14 cellular contexts compared by ENCODE assay signal in genomic region chr2:240919786-240920782, GRCh38. TPM values are rescaled to one million over a fixed set of nuclear protein-coding genes. Genes with fewer than 3 reads are reported as not detected.
DNase-seq lines count a peak whose midpoint lies in the region; ATAC-seq and TF ChIP-seq lines count a peak whose summit lies in the region.
"Had no signal": no experiment of that assay in that cellular context is flagged by ENCODE, and none has a peak within 500 bp of the region (broad histone marks: within the 10 kb centered on the region; RNA-seq: fewer than 3 reads in every experiment).

No MANE protein-coding gene starts in this region.

- no peak overlapping the region for H3K4me3 ChIP-seq in adrenal gland
- no peak overlapping the region for H3K4me3 ChIP-seq in right lobe of liver
- no peak overlapping the region for H3K4me3 ChIP-seq in testis
- H3K4me3 ChIP-seq: A549, smooth muscle cell had no signal

- intact Hi-C loops in activated CD4-positive, alpha-beta T cell treated with anti-CD3 and anti-CD28 coated beads for 36 hours (cut with DNase I, micrococcal nuclease): no loop called here
- intact Hi-C loops in adrenal gland (cut with DNase I) (no loop called here), right lobe of liver (cut with DNase I) (loop anchor here in 1 of 2 donors (10.0 kb wide), 1 partner anchor 75 kb away; the partner anchor contains the start of gene SNED1), testis (cut with DNase I; ENCODE audit: low total_unique reads) (loop anchor here (10.0 kb wide), 1 partner anchor 75 kb away; the partner anchor contains the start of gene SNED1)

- WGBS in adrenal gland, 4 donors: 91 to 96% (median 93%) methylated on average over 15 to 31 of the region's 31 CpGs
- 100% methylated on average over 1 of the region's 31 CpGs for WGBS in right lobe of liver (ENCODE audit: insufficient coverage, low coverage, low lambda C conversion rate, missing lambda C conversion rate)
- WGBS in testis, 2 donors: 94 to 97% methylated on average over 16 to 31 of the region's 31 CpGs

- H3K36me3 Mint-ChIP-seq in activated CD4-positive, alpha-beta T cell treated with anti-CD3 and anti-CD28 coated beads for 36 hours (ENCODE audit: low read depth): no peaks in the 10 kb centered on the region

- H3K9me3 Mint-ChIP-seq in activated CD4-positive, alpha-beta T cell treated with anti-CD3 and anti-CD28 coated beads for 36 hours (ENCODE audit: low read depth): no peaks in the 10 kb centered on the region
- H3K9me3 Mint-ChIP-seq: central memory CD8-positive, alpha-beta T cell had no signal

- H3K27ac ChIP-seq in adrenal gland (no peak overlapping the region), right lobe of liver (no peak overlapping the region), testis (no peak overlapping the region)
- H3K27ac ChIP-seq: foreskin keratinocyte had no signal

- no peaks in the 10 kb centered on the region for H3K9me3 ChIP-seq in adrenal gland (replicated peaks in 1 of 3)
- H3K9me3 ChIP-seq in right lobe of liver: no peaks in the 10 kb centered on the region
- H3K9me3 ChIP-seq in testis: no peaks in the 10 kb centered on the region
- H3K9me3 ChIP-seq: A549 had no signal

- no peak overlapping the region for H3K27ac Mint-ChIP-seq in activated CD4-positive, alpha-beta T cell treated with anti-CD3 and anti-CD28 coated beads for 36 hours

- no peak for ATAC-seq in activated CD4-positive, alpha-beta T cell treated with anti-CD3 and anti-CD28 coated beads for 36 hours
- no peak for ATAC-seq in right lobe of liver
- no peak for ATAC-seq in HG02571 (IDR thresholded peaks at IDR 0.05; ENCODE audit: unreplicated experiment)
- ATAC-seq in GM21515 (IDR thresholded peaks at IDR 0.05; ENCODE audit: unreplicated experiment): no peak

- H3K4me1 Mint-ChIP-seq in activated CD4-positive, alpha-beta T cell treated with anti-CD3 and anti-CD28 coated beads for 36 hours: no peaks in the 10 kb centered on the region
- H3K4me1 Mint-ChIP-seq: central memory CD8-positive, alpha-beta T cell had no signal

- H3K27me3 Mint-ChIP-seq in activated CD4-positive, alpha-beta T cell treated with anti-CD3 and anti-CD28 coated beads for 36 hours: peaks cover 8% of the 10 kb centered on the region
- H3K27me3 Mint-ChIP-seq: central memory CD8-positive, alpha-beta T cell had no signal

- H3K27me3 ChIP-seq in adrenal gland (no peaks in the 10 kb centered on the region), right lobe of liver (no peaks in the 10 kb centered on the region), testis (no peaks in the 10 kb centered on the region)

- no peak overlapping the region for H3K4me3 Mint-ChIP-seq in activated CD4-positive, alpha-beta T cell treated with anti-CD3 and anti-CD28 coated beads for 36 hours
- H3K4me3 Mint-ChIP-seq: central memory CD8-positive, alpha-beta T cell had no signal

- POLR2A ChIA-PET in activated CD4-positive, alpha-beta T cell treated with anti-CD3 and anti-CD28 coated beads for 36 hours (lab: Charles Lee): no interaction called here

- CTCF ChIA-PET in activated CD4-positive, alpha-beta T cell treated with anti-CD3 and anti-CD28 coated beads for 36 hours (lab: Charles Lee): interaction anchor here (0.6 kb wide), 1 partner anchor 245 kb away, joined by 3 read pairs; no protein-coding TSS in a partner anchor

- DNase-seq in activated CD4-positive, alpha-beta T cell treated with anti-CD3 and anti-CD28 coated beads for 36 hours: peak; percentile 5
- no peak for DNase-seq in activated CD4-positive, alpha-beta T cell treated with anti-CD3 and anti-CD28 coated beads for 4 hours
- DNase-seq in adrenal gland (peak in 5 of 7 donors; percentile 1 to 40 (median 13)), right lobe of liver (peak; percentile 7 to 45 (median 37)), testis (peak; percentile 11), DMS53 treated with DMSO at 0.1 percent for 48 hours (lab: John Stamatoyannopoulos, UW; ENCODE audit: unreplicated experiment) (no peak)
- DNase-seq: foreskin keratinocyte had no signal

- no peaks in the 10 kb centered on the region for H3K36me3 ChIP-seq in adrenal gland (replicated peaks in 1 of 2)
- H3K36me3 ChIP-seq in right lobe of liver: no peaks in the 10 kb centered on the region
- no peaks in the 10 kb centered on the region for H3K36me3 ChIP-seq in testis (ENCODE audit: low read depth, missing control alignments)

- H3K4me1 ChIP-seq in adrenal gland (replicated peaks in 1 of 2): no peaks in the 10 kb centered on the region
- no peaks in the 10 kb centered on the region for H3K4me1 ChIP-seq in right lobe of liver
- peaks cover 7% of the 10 kb centered on the region for H3K4me1 ChIP-seq in testis

- TF ChIP-seq CTCF in adrenal gland (IDR thresholded peaks at IDR 0.05) (no peak), right lobe of liver (IDR thresholded peaks at IDR 0.05) (no peak), testis (IDR thresholded peaks at IDR 0.05) (no peak)

- no peak for TF ChIP-seq POLR2A in adrenal gland (IDR thresholded peaks at IDR 0.05)
- no peak for TF ChIP-seq POLR2A in right lobe of liver (IDR thresholded peaks at IDR 0.05)
- TF ChIP-seq POLR2A in testis (IDR thresholded peaks at IDR 0.05): no peak

RNA-seq across cellular contexts. Expression of gene CROCC2, which starts 13.9 kb away (rescaled TPM):
- total RNA-seq in activated CD4-positive, alpha-beta T cell treated with anti-CD3 and anti-CD28 coated beads for 36 hours: not detected
- under 1 TPM in 3 of 8 donors, not detected in 5; 0.07 to 0.65 (median 0.23) TPM for total RNA-seq in adrenal gland
- under 1 TPM in 2 of 3 donors, not detected in 1; 0.07 to 0.32 TPM for polyA plus RNA-seq in adrenal gland
- total RNA-seq in right lobe of liver: under 1 TPM in 5 of 6 experiments, not detected in 1; 0.06 to 0.15 (median 0.12) TPM
- under 1 TPM; 0.43 to 0.55 TPM for total RNA-seq in testis
- polyA plus RNA-seq in testis (ENCODE audit: insufficient read depth, low read depth, low replicate concordance): 0.51 TPM
- total RNA-seq: foreskin keratinocyte, G401, lung microvascular endothelial cell, smooth muscle cell had no signal
- polyA plus RNA-seq: A549, foreskin keratinocyte, smooth muscle cell had no signal

RNA-seq across cellular contexts. Expression of gene MAB21L4, which starts 24.1 kb away (rescaled TPM):
- not detected for total RNA-seq in activated CD4-positive, alpha-beta T cell treated with anti-CD3 and anti-CD28 coated beads for 36 hours
- total RNA-seq in adrenal gland: not detected
- under 1 TPM in 2 of 3 donors, not detected in 1; 0.10 to 0.32 TPM for polyA plus RNA-seq in adrenal gland
- 10 to 100 TPM in 1 of 6 experiments, 1 to 10 TPM in 5; 3.7 to 17.0 (median 5.2) TPM for total RNA-seq in right lobe of liver
- not detected for total RNA-seq in testis
- 1.1 TPM for polyA plus RNA-seq in testis (ENCODE audit: insufficient read depth, low read depth, low replicate concordance)
- total RNA-seq: G401, lung microvascular endothelial cell had no signal
- polyA plus RNA-seq: A549 had no signal

RNA-seq across cellular contexts. Expression of gene AGXT, which starts 51.5 kb away (rescaled TPM):
- total RNA-seq in activated CD4-positive, alpha-beta T cell treated with anti-CD3 and anti-CD28 coated beads for 36 hours: not detected
- total RNA-seq in adrenal gland: 1 to 10 TPM in 1 of 8 donors, under 1 TPM in 4, not detected in 3; 0.14 to 1.2 (median 0.90) TPM
- under 1 TPM; 0.16 to 0.47 (median 0.26) TPM for polyA plus RNA-seq in adrenal gland
- total RNA-seq in right lobe of liver: 1,000 to 10,000 TPM in 4 of 6 experiments, 100 to 1,000 TPM in 2; 744 to 1,833 (median 1,254) TPM
- under 1 TPM in 1 of 2 donors, not detected in 1; 0.24 TPM for total RNA-seq in testis
- polyA plus RNA-seq in testis (ENCODE audit: insufficient read depth, low read depth, low replicate concordance): 0.51 TPM
- total RNA-seq: foreskin keratinocyte, G401, lung microvascular endothelial cell, smooth muscle cell had no signal
- polyA plus RNA-seq: A549, foreskin keratinocyte, smooth muscle cell had no signal

Comparison
In these comparisons a context has a peak if more than half of its experiments do, and no peak if none do; other contexts are left out.
1. DNase-seq: peak in activated CD4-positive, alpha-beta T cell treated with anti-CD3 and anti-CD28 coated beads for 36 hours (single experiment), adrenal gland (5 of 7), right lobe of liver (3 of 3) and testis (single experiment); none in activated CD4-positive, alpha-beta T cell treated with anti-CD3 and anti-CD28 coated beads for 4 hours (0 of 2) and DMS53 treated with DMSO at 0.1 percent for 48 hours (single experiment).
2. RNA of gene MAB21L4, which starts 24.1 kb away (total RNA-seq): 3.7 to 17.0 TPM in right lobe of liver; not detected in activated CD4-positive, alpha-beta T cell treated with anti-CD3 and anti-CD28 coated beads for 36 hours, not detected in adrenal gland and not detected in testis; every median in the first group is over 4 times any median in the second.
3. RNA of gene AGXT, which starts 51.5 kb away (total RNA-seq): 744 to 1,833 TPM in right lobe of liver; 0.14 to 1.2 TPM in adrenal gland, 0.24 TPM in testis and not detected in activated CD4-positive, alpha-beta T cell treated with anti-CD3 and anti-CD28 coated beads for 36 hours; every median in the first group is over 100 times any median in the second.